Comparison of ENCODE assay signal across 21 cellular contexts in the genomic region with DNA sequence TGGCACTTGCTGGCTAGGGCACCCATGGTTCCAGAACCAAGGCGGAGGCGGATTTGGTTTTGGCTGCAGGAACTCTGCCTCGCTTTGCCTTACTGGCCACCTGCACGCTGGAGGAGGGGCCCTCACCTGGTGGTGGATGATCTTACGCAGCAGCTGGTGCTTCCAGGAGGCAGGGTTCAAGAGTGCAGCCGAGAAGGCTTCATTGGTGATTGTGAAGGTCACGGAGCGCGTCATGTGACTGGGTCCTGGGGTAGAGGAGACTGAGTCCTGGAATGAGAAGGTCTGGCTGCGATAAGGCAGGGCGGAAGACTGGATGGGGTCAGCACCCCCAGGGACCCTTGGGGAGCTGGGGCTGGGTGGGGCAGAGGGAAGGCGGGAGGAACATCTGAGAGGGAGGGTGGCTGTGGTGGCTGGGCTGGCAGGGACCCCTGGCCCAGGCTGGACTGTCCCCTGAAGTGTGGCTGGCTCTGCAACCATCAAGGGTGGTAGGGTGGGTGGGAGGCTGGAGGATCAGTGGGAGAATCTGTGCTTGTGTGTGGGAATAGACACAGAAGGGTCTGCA. TPM values are rescaled to one million over a fixed set of nuclear protein-coding genes. Genes with fewer than 3 reads are reported as not detected.
DNase-seq lines count a peak whose midpoint lies in the region; ATAC-seq, FAIRE-seq and TF ChIP-seq lines count a peak whose summit lies in the region.
"Had no signal": no experiment of that assay in that cellular context is flagged by ENCODE, and none has a peak within 500 bp of the region (broad histone marks: within the 10 kb centered on the region; RNA-seq: fewer than 3 reads in every experiment).

No MANE protein-coding gene starts in this region.

- no peak overlapping the region for H3K27ac Mint-ChIP-seq in activated B cell treated with CpG ODN at 0.5 μM for 24 hours
- H3K27ac Mint-ChIP-seq: CD8-positive, alpha-beta T cell; HFFc6 had no signal

- H3K27ac ChIP-seq in heart right ventricle, result no peak overlapping the region
- H3K27ac ChIP-seq in osteoblast (ENCODE audit: low read depth, low read length), result no peak overlapping the region
- H3K27ac ChIP-seq in small intestine (ENCODE audit: low read depth in 1 of 2, low read length in 1 of 2), result no peak overlapping the region
- H3K27ac ChIP-seq: BLaER1 treated with 17β-estradiol and CSF1 and Interleukin-3, amounts not matched to agents 10 nM and 100 nM had no signal

- H3K79me2 ChIP-seq in osteoblast (ENCODE audit: insufficient read depth, low read length), result no peaks in the 10 kb centered on the region

- WGBS in heart right ventricle, 2 donors, result 93% methylated on average over 12 of the region's 12 CpGs
- 77 to 89% (median 82%) methylated on average over 12 of the region's 12 CpGs for WGBS in small intestine, 3 donors

- peaks cover 4% of the 10 kb centered on the region for H4K20me1 ChIP-seq in osteoblast (ENCODE audit: insufficient read depth, low read length)
- H4K20me1 ChIP-seq: BLaER1 treated with 17β-estradiol and CSF1 and Interleukin-3, amounts not matched to agents 10 nM and 100 nM had no signal

- H3K36me3 ChIP-seq in heart right ventricle (no peaks in the 10 kb centered on the region), osteoblast (ENCODE audit: insufficient read depth, low read length) (no peaks in the 10 kb centered on the region), small intestine (ENCODE audit: control insufficient read depth in 2 of 2, insufficient read depth in 2 of 2, low read length in 2 of 2) (no peaks in the 10 kb centered on the region)
- H3K36me3 ChIP-seq: BLaER1 treated with 17β-estradiol and CSF1 and Interleukin-3, amounts not matched to agents 10 nM and 100 nM had no signal

- no peaks in the 10 kb centered on the region for H3K36me3 Mint-ChIP-seq in activated B cell treated with CpG ODN at 0.5 μM for 24 hours (ENCODE audit: low read depth)
- H3K36me3 Mint-ChIP-seq: CD8-positive, alpha-beta T cell had no signal

- DNase-seq in left ventricle myocardium superior (peak; percentile 12), heart right ventricle (no peak), activated B cell treated with CpG ODN at 0.5 μM for 24 hours (peak; percentile 2), osteoblast (ENCODE audit: insufficient read length, low spot score, missing footprints) (peak; percentile 52), HEK293T (ENCODE audit: extremely low spot score) (no peak), small intestine (no peak)
- DNase-seq in activated CD8-positive, alpha-beta memory T cell treated with anti-CD3 and anti-CD28 coated beads for 24 hours, result no peak
- DNase-seq: Calu3; CD8-positive, alpha-beta T cell; DMS53; HFFc6; NCI-H1105 treated with DMSO at 0.1 percent for 48 hours; NCI-H1694; NCI-H510A; NCI-H82; RPMI8226 had no signal

- POLR2A ChIA-PET in activated B cell treated with CpG ODN at 0.5 μM for 24 hours (lab: Charles Lee) (no interaction called here), HEK293T (lab: Yijun Ruan, JAX) (no interaction called here)

- no peaks in the 10 kb centered on the region for H3K9me3 Mint-ChIP-seq in activated B cell treated with CpG ODN at 0.5 μM for 24 hours
- H3K9me3 Mint-ChIP-seq: CD8-positive, alpha-beta T cell; HFFc6 had no signal

- TF ChIP-seq CTCF in heart right ventricle (IDR thresholded peaks at IDR 0.05) (no peak), activated B cell treated with CpG ODN at 0.5 μM for 24 hours (IDR thresholded peaks at IDR 0.05) (no peak), osteoblast (IDR thresholded peaks at IDR 0.05; ENCODE audit: extremely low read depth, low read depth, low read length) (no peak)

- H3K27me3 ChIP-seq in heart right ventricle, result peaks cover 0 to 16% (median 0%) of the 10 kb centered on the region in 7 donors
- H3K27me3 ChIP-seq in osteoblast (ENCODE audit: insufficient read depth, low read length), result peaks cover 33% of the 10 kb centered on the region
- peaks cover 0 to 4% of the 10 kb centered on the region in 2 donors for H3K27me3 ChIP-seq in small intestine (ENCODE audit: control insufficient read depth in 2 of 2, insufficient read depth in 2 of 2, low read length in 2 of 2)
- H3K27me3 ChIP-seq: BLaER1 treated with 17β-estradiol and CSF1 and Interleukin-3, amounts not matched to agents 10 nM and 100 nM had no signal

- H3K4me3 ChIP-seq in heart right ventricle (no peak overlapping the region), osteoblast (ENCODE audit: insufficient read depth, low read length) (no peak overlapping the region), small intestine (ENCODE audit: low read depth in 1 of 2, low read length in 2 of 2) (no peak overlapping the region)
- H3K4me3 ChIP-seq: BLaER1 treated with 17β-estradiol and CSF1 and Interleukin-3, amounts not matched to agents 10 nM and 100 nM had no signal

- peaks cover 28% of the 10 kb centered on the region for H3K27me3 Mint-ChIP-seq in activated B cell treated with CpG ODN at 0.5 μM for 24 hours

- H3K9me3 ChIP-seq in heart right ventricle, result no peaks in the 10 kb centered on the region
- H3K9me3 ChIP-seq in osteoblast (ENCODE audit: low read depth, low read length), result no peaks in the 10 kb centered on the region
- H3K9me3 ChIP-seq in small intestine (ENCODE audit: control insufficient read depth, low read depth), result no peaks in the 10 kb centered on the region
- H3K9me3 ChIP-seq: BLaER1 treated with 17β-estradiol and CSF1 and Interleukin-3, amounts not matched to agents 10 nM and 100 nM had no signal

- H3K4me3 Mint-ChIP-seq in activated B cell treated with CpG ODN at 0.5 μM for 24 hours, result no peak overlapping the region
- H3K4me3 Mint-ChIP-seq: CD8-positive, alpha-beta T cell; HFFc6 had no signal

- H3K4me1 ChIP-seq in heart right ventricle (peaks cover 0 to 11% (median 4%) of the 10 kb centered on the region in 9 donors), osteoblast (ENCODE audit: insufficient read depth, low read length) (no peaks in the 10 kb centered on the region), small intestine (ENCODE audit: control insufficient read depth in 2 of 2, insufficient read depth in 1 of 2, low read depth in 1 of 2, low read length in 1 of 2) (no peaks in the 10 kb centered on the region)

- no peak for FAIRE-seq in small intestine (lab: Jason Lieb, UNC)
- FAIRE-seq: GM12892, GM18507 had no signal

- intact Hi-C loops in left ventricle myocardium superior (cut with micrococcal nuclease) (no loop called here), heart right ventricle (cut with DNase I) (loop anchor here in 1 of 10 donors (5.0 kb wide), 1 partner anchor 85 kb away; no protein-coding TSS in a partner anchor), activated B cell treated with CpG ODN at 0.5 μM for 24 hours (cut with micrococcal nuclease) (no loop called here)

- ATAC-seq in left ventricle myocardium superior (no peak), heart right ventricle (no peak), activated B cell treated with CpG ODN at 0.5 μM for 24 hours (ENCODE audit: low read depth) (no peak)
- ATAC-seq: CD8-positive, alpha-beta T cell had no signal

- CTCF ChIA-PET in activated B cell treated with CpG ODN at 0.5 μM for 24 hours (lab: Charles Lee), result no interaction called here
- CTCF ChIA-PET in HEK293T (lab: Yijun Ruan, JAX), result no interaction called here

- peaks cover 2% of the 10 kb centered on the region for H3K4me1 Mint-ChIP-seq in activated B cell treated with CpG ODN at 0.5 μM for 24 hours

- no peak overlapping the region for H3K4me2 ChIP-seq in osteoblast (ENCODE audit: insufficient read depth, low read length)

- H2AFZ ChIP-seq in osteoblast (ENCODE audit: low read length), result no peak overlapping the region

TF ChIP-seq in HEK293T, 16 proteins besides CTCF, POLR2A, EP300 and RAD21:
- TF ChIP-seq HDGF (IDR thresholded peaks at IDR 0.05; ENCODE audit: borderline replicate concordance) (no peak), SP1 (IDR thresholded peaks at IDR 0.05) (no peak), FOXK2 (IDR thresholded peaks at IDR 0.05) (no peak), LEF1 (IDR thresholded peaks at IDR 0.05; ENCODE audit: borderline replicate concordance) (no peak), SUZ12 (IDR thresholded peaks at IDR 0.05) (no peak), ZNF384 (IDR thresholded peaks at IDR 0.05) (no peak), FOXA1 (IDR thresholded peaks at IDR 0.05) (no peak), FOXM1 (IDR thresholded peaks at IDR 0.05; ENCODE audit: borderline replicate concordance) (no peak), TARDBP (IDR thresholded peaks at IDR 0.05) (no peak), ARNT (IDR thresholded peaks at IDR 0.05) (no peak), PKNOX1 (IDR thresholded peaks at IDR 0.05) (no peak), ELF4 (IDR thresholded peaks at IDR 0.05) (no peak), BHLHE40 (IDR thresholded peaks at IDR 0.05; ENCODE audit: borderline replicate concordance) (no peak), L3MBTL2 (conservative IDR thresholded peaks at IDR 0.05) (no peak), NFRKB (IDR thresholded peaks at IDR 0.05) (no peak), CTBP1 (IDR thresholded peaks at IDR 0.05; ENCODE audit: borderline replicate concordance) (no peak)

RNA-seq across cellular contexts. Expression of gene GOLGA6C, which starts 25.8 kb away (rescaled TPM):
- total RNA-seq in left ventricle myocardium superior, result not detected
- total RNA-seq in heart right ventricle, result not detected
- polyA plus RNA-seq in heart right ventricle, result not detected
- not detected in 2 replicates for total RNA-seq in activated B cell treated with CpG ODN at 0.5 μM for 24 hours
- not detected in 2 replicates for total RNA-seq in osteoblast
- polyA plus RNA-seq in small intestine, result not detected
- total RNA-seq: A673; Calu3; CD8-positive, alpha-beta T cell; H4; HFFc6 had no signal

RNA-seq across cellular contexts. Expression of gene C15orf39, which starts 30.7 kb away (rescaled TPM):
- total RNA-seq in left ventricle myocardium superior (14.8 TPM), heart right ventricle (10 to 100 TPM in 9 of 10 donors, 1 to 10 TPM in 1; 6.9 to 23.7 (median 14.8) TPM), activated B cell treated with CpG ODN at 0.5 μM for 24 hours (59.6 and 73.2 TPM in 2 replicates), osteoblast (4.7 and 6.5 TPM in 2 replicates)
- polyA plus RNA-seq in heart right ventricle (1 to 10 TPM; 7.7 to 8.0 TPM), small intestine (10 to 100 TPM in 1 of 3 donors, 1 to 10 TPM in 2; 6.5 to 16.9 (median 6.9) TPM)

RNA-seq across cellular contexts. Expression of gene GOLGA6D, which starts 50.3 kb away (rescaled TPM):
- total RNA-seq in left ventricle myocardium superior (not detected), heart right ventricle (under 1 TPM in 1 of 10 donors, not detected in 9; 0.09 TPM), activated B cell treated with CpG ODN at 0.5 μM for 24 hours (not detected in 2 replicates), osteoblast (not detected in 2 replicates)
- polyA plus RNA-seq in heart right ventricle (not detected), small intestine (not detected)
- total RNA-seq: A673, Calu3, H4, HFFc6 had no signal

Comparison
In these comparisons a context has a peak if more than half of its experiments do, and no peak if none do; other contexts are left out.
1. DNase-seq: peak in left ventricle myocardium superior (single experiment), activated B cell treated with CpG ODN at 0.5 μM for 24 hours (single experiment) and osteoblast (single experiment); none in heart right ventricle (0 of 2), HEK293T (single experiment), activated CD8-positive, alpha-beta memory T cell treated with anti-CD3 and anti-CD28 coated beads for 24 hours (single experiment) and small intestine (single experiment).